In the genomic region with DNA sequence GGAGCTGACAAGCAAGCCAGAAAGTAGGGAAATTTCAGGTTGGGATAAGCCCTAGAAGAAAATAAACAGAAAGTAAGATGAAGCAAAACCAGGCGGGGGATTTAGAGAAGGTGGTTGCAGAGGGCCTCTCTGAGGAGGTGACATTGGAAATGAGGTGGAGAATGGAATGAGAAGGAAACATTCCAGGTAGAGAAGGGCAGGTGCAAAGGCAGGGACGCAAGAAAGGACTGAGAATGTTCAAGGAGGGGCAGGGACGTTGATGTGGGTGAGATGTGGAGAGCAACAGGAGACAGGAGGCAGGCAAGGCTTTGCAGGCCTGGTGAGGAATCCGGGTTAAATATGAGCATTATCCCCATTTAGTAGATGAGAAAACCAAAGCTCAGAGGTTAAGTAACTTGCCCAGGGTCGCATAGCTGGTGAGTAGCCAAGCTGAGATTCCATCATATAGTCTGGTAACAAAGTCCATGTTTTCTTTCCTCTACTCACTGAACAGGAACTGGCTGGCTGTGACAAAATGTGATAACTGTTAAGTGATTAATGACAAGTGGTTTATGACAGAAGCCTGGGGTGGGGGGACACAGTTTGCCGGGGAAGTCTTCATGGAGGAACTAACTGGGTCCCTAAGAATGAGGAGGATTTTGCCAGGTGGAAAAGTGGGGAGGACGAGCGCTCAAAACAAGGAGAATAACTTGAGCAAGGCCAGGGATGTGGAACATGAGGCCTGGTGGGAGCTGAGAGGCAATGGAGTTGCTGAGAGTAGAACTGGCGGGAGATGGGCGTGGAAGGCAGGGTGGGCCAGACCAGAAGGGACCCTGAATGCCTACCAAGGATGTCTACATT, we compare ENCODE assay signal across 1 cellular context.
TF ChIP-seq lines count a peak whose summit lies in the region.

No MANE protein-coding gene starts in this region.

TF ChIP-seq in HepG2, 621 proteins besides CTCF, POLR2A, EP300 and RAD21 (continued from another document and continues in another):
- TF ChIP-seq, protein P1, sequence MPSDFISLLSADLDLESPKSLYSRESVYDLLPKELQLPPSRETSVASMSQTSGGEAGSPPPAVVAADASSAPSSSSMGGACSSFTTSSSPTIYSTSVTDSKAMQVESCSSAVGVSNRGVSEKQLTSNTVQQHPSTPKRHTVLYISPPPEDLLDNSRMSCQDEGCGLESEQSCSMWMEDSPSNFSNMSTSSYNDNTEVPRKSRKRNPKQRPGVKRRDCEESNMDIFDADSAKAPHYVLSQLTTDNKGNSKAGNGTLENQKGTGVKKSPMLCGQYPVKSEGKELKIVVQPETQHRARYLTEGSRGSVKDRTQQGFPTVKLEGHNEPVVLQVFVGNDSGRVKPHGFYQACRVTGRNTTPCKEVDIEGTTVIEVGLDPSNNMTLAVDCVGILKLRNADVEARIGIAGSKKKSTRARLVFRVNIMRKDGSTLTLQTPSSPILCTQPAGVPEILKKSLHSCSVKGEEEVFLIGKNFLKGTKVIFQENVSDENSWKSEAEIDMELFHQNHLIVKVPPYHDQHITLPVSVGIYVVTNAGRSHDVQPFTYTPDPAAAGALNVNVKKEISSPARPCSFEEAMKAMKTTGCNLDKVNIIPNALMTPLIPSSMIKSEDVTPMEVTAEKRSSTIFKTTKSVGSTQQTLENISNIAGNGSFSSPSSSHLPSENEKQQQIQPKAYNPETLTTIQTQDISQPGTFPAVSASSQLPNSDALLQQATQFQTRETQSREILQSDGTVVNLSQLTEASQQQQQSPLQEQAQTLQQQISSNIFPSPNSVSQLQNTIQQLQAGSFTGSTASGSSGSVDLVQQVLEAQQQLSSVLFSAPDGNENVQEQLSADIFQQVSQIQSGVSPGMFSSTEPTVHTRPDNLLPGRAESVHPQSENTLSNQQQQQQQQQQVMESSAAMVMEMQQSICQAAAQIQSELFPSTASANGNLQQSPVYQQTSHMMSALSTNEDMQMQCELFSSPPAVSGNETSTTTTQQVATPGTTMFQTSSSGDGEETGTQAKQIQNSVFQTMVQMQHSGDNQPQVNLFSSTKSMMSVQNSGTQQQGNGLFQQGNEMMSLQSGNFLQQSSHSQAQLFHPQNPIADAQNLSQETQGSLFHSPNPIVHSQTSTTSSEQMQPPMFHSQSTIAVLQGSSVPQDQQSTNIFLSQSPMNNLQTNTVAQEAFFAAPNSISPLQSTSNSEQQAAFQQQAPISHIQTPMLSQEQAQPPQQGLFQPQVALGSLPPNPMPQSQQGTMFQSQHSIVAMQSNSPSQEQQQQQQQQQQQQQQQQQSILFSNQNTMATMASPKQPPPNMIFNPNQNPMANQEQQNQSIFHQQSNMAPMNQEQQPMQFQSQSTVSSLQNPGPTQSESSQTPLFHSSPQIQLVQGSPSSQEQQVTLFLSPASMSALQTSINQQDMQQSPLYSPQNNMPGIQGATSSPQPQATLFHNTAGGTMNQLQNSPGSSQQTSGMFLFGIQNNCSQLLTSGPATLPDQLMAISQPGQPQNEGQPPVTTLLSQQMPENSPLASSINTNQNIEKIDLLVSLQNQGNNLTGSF (CRISPR knock-in tag; IDR thresholded peaks at IDR 0.05): no peak; the same call in 1 of the 2 replicates
- TF ChIP-seq, protein P2, sequence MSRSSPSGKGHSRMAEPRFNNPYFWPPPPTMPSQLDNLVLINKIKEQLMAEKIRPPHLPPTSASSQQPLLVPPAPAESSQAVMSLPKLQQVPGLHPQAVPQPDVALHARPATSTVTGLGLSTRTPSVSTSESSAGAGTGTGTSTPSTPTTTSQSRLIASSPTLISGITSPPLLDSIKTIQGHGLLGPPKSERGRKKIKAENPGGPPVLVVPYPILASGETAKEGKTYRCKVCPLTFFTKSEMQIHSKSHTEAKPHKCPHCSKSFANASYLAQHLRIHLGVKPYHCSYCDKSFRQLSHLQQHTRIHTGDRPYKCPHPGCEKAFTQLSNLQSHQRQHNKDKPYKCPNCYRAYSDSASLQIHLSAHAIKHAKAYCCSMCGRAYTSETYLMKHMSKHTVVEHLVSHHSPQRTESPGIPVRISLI (CRISPR knock-in tag; IDR thresholded peaks at IDR 0.05; ENCODE audit: borderline replicate concordance): no peak
- TF ChIP-seq, protein P3, sequence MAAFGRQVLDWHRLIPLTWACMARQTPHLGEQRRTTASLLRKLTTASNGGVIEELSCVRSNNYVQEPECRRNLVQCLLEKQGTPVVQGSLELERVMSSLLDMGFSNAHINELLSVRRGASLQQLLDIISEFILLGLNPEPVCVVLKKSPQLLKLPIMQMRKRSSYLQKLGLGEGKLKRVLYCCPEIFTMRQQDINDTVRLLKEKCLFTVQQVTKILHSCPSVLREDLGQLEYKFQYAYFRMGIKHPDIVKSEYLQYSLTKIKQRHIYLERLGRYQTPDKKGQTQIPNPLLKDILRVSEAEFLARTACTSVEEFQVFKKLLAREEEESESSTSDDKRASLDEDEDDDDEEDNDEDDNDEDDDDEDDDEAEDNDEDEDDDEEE (CRISPR knock-in tag; IDR thresholded peaks at IDR 0.05): no peak
- TF ChIP-seq ZNF33A (CRISPR knock-in tag; IDR thresholded peaks at IDR 0.05; ENCODE audit: borderline replicate concordance): 0 out of 2 replicates have a peak, but pooled peaks have one; percentile 15
- no peak for TF ChIP-seq ZNF749 (CRISPR knock-in tag; IDR thresholded peaks at IDR 0.05; ENCODE audit: borderline replicate concordance)
- TF ChIP-seq XRCC5 (optimal IDR thresholded peaks at IDR 0.05; ENCODE audit: low read length): peak; percentile 46
- TF ChIP-seq, protein P4, sequence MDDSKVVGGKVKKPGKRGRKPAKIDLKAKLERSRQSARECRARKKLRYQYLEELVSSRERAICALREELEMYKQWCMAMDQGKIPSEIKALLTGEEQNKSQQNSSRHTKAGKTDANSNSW (CRISPR knock-in tag; IDR thresholded peaks at IDR 0.05; ENCODE audit: borderline replicate concordance): no peak
- TF ChIP-seq, protein P5, sequence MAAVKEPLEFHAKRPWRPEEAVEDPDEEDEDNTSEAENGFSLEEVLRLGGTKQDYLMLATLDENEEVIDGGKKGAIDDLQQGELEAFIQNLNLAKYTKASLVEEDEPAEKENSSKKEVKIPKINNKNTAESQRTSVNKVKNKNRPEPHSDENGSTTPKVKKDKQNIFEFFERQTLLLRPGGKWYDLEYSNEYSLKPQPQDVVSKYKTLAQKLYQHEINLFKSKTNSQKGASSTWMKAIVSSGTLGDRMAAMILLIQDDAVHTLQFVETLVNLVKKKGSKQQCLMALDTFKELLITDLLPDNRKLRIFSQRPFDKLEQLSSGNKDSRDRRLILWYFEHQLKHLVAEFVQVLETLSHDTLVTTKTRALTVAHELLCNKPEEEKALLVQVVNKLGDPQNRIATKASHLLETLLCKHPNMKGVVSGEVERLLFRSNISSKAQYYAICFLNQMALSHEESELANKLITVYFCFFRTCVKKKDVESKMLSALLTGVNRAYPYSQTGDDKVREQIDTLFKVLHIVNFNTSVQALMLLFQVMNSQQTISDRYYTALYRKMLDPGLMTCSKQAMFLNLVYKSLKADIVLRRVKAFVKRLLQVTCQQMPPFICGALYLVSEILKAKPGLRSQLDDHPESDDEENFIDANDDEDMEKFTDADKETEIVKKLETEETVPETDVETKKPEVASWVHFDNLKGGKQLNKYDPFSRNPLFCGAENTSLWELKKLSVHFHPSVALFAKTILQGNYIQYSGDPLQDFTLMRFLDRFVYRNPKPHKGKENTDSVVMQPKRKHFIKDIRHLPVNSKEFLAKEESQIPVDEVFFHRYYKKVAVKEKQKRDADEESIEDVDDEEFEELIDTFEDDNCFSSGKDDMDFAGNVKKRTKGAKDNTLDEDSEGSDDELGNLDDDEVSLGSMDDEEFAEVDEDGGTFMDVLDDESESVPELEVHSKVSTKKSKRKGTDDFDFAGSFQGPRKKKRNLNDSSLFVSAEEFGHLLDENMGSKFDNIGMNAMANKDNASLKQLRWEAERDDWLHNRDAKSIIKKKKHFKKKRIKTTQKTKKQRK (IDR thresholded peaks at IDR 0.05; ENCODE audit: low read length): no peak
- peak; percentile 51; the same call in 1 of the 3 replicates for TF ChIP-seq MXI1 (IDR thresholded peaks at IDR 0.05; ENCODE audit: borderline replicate concordance, low read depth, low read length)
- TF ChIP-seq, protein P6, sequence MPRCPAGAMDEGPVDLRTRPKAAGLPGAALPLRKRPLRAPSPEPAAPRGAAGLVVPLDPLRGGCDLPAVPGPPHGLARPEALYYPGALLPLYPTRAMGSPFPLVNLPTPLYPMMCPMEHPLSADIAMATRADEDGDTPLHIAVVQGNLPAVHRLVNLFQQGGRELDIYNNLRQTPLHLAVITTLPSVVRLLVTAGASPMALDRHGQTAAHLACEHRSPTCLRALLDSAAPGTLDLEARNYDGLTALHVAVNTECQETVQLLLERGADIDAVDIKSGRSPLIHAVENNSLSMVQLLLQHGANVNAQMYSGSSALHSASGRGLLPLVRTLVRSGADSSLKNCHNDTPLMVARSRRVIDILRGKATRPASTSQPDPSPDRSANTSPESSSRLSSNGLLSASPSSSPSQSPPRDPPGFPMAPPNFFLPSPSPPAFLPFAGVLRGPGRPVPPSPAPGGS (CRISPR knock-in tag; IDR thresholded peaks at IDR 0.05): peak; percentile 20; the same call in 1 of the 2 replicates
- peak; percentile 92 for TF ChIP-seq HMG20A (CRISPR knock-in tag; IDR thresholded peaks at IDR 0.05; ENCODE audit: borderline replicate concordance)
- TF ChIP-seq, protein P7, sequence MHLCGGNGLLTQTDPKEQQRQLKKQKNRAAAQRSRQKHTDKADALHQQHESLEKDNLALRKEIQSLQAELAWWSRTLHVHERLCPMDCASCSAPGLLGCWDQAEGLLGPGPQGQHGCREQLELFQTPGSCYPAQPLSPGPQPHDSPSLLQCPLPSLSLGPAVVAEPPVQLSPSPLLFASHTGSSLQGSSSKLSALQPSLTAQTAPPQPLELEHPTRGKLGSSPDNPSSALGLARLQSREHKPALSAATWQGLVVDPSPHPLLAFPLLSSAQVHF (CRISPR knock-in tag; IDR thresholded peaks at IDR 0.05): no peak
- TF ChIP-seq, protein P8, sequence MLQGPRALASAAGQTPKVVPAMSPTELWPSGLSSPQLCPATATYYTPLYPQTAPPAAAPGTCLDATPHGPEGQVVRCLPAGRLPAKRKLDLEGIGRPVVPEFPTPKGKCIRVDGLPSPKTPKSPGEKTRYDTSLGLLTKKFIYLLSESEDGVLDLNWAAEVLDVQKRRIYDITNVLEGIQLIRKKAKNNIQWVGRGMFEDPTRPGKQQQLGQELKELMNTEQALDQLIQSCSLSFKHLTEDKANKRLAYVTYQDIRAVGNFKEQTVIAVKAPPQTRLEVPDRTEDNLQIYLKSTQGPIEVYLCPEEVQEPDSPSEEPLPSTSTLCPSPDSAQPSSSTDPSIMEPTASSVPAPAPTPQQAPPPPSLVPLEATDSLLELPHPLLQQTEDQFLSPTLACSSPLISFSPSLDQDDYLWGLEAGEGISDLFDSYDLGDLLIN (CRISPR knock-in tag; IDR thresholded peaks at IDR 0.05; ENCODE audit: borderline replicate concordance): peak; percentile 30; the same call in 1 of the 2 replicates
- TF ChIP-seq, protein P9, sequence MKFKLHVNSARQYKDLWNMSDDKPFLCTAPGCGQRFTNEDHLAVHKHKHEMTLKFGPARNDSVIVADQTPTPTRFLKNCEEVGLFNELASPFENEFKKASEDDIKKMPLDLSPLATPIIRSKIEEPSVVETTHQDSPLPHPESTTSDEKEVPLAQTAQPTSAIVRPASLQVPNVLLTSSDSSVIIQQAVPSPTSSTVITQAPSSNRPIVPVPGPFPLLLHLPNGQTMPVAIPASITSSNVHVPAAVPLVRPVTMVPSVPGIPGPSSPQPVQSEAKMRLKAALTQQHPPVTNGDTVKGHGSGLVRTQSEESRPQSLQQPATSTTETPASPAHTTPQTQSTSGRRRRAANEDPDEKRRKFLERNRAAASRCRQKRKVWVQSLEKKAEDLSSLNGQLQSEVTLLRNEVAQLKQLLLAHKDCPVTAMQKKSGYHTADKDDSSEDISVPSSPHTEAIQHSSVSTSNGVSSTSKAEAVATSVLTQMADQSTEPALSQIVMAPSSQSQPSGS (CRISPR knock-in tag; IDR thresholded peaks at IDR 0.05): peak; percentile 69; the same call in 1 of the 2 replicates
- TF ChIP-seq ZNF383 (CRISPR knock-in tag; IDR thresholded peaks at IDR 0.05; ENCODE audit: borderline replicate concordance): no peak
- TF ChIP-seq, protein P10, sequence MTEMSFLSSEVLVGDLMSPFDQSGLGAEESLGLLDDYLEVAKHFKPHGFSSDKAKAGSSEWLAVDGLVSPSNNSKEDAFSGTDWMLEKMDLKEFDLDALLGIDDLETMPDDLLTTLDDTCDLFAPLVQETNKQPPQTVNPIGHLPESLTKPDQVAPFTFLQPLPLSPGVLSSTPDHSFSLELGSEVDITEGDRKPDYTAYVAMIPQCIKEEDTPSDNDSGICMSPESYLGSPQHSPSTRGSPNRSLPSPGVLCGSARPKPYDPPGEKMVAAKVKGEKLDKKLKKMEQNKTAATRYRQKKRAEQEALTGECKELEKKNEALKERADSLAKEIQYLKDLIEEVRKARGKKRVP (CRISPR knock-in tag; IDR thresholded peaks at IDR 0.05): peak in 1 of 2 experiments; percentile 71; a peak in 2 of 4 replicates
- TF ChIP-seq, protein P11, sequence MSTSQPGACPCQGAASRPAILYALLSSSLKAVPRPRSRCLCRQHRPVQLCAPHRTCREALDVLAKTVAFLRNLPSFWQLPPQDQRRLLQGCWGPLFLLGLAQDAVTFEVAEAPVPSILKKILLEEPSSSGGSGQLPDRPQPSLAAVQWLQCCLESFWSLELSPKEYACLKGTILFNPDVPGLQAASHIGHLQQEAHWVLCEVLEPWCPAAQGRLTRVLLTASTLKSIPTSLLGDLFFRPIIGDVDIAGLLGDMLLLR (CRISPR knock-in tag; IDR thresholded peaks at IDR 0.05): peak; percentile 66; the same call in 1 of the 2 replicates
- no peak for TF ChIP-seq ZNF30 (CRISPR knock-in tag; IDR thresholded peaks at IDR 0.05)
- 0 out of 2 replicates have a peak, but pooled peaks have one; percentile 73 for TF ChIP-seq ZNF205 (CRISPR knock-in tag; IDR thresholded peaks at IDR 0.05)
- TF ChIP-seq ZNF883 (CRISPR knock-in tag; IDR thresholded peaks at IDR 0.05; ENCODE audit: not compliant biosample characterization): no peak
- no peak for TF ChIP-seq WIZ (CRISPR knock-in tag; IDR thresholded peaks at IDR 0.05)
- peak; percentile 86 for TF ChIP-seq PHF5A (CRISPR knock-in tag; IDR thresholded peaks at IDR 0.05; ENCODE audit: low read depth, unreplicated experiment)
- TF ChIP-seq, protein P12, sequence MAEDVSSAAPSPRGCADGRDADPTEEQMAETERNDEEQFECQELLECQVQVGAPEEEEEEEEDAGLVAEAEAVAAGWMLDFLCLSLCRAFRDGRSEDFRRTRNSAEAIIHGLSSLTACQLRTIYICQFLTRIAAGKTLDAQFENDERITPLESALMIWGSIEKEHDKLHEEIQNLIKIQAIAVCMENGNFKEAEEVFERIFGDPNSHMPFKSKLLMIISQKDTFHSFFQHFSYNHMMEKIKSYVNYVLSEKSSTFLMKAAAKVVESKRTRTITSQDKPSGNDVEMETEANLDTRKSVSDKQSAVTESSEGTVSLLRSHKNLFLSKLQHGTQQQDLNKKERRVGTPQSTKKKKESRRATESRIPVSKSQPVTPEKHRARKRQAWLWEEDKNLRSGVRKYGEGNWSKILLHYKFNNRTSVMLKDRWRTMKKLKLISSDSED (CRISPR knock-in tag; IDR thresholded peaks at IDR 0.05): no peak
- peak; percentile 52; the same call in 1 of the 2 replicates for TF ChIP-seq RFXAP (CRISPR knock-in tag; IDR thresholded peaks at IDR 0.05; ENCODE audit: borderline replicate concordance)
- 0 out of 2 replicates have a peak, but pooled peaks have one; percentile 48 for TF ChIP-seq ZBTB3 (CRISPR knock-in tag; IDR thresholded peaks at IDR 0.05; ENCODE audit: borderline replicate concordance, low read depth)
